ENCODE assay signal across 6 cellular contexts in the genomic region with DNA sequence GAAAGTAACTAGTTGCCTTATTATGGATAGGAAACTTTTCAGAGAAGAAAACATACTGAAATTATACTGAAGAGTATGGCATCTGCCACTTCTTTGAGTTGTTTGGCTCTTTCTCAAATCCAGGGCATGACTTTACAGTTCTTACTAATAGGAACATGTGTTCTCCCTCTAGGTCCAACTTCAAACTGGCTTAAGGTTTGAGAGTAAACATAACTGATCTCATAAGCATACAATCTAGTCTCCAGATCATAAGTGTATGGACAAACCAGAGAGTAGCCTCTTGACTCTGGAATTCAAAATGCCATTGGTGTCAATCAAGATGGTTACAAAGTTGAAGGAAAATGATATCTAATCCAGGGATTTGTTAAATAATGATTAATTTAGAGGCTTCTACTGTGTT.
"Had no signal": no experiment of that assay in that cellular context is flagged by ENCODE, and none has a peak within 500 bp of the region (broad histone marks: within the 10 kb centered on the region; RNA-seq: fewer than 3 reads in every experiment).

No MANE protein-coding gene starts in this region.

- H3K27ac ChIP-seq: HL-60 had no signal

- ATAC-seq: GM23338, HepG2 had no signal

- H3K4me2 ChIP-seq: GM23338 had no signal

- DNase-seq: H9, HCEC 1CT, KBM-7 had no signal

- H3K4me3 ChIP-seq: GM23338 had no signal

- H2AFZ ChIP-seq: GM23338 had no signal
